35 cellular contexts compared by ENCODE assay signal in genomic region chr4:68240618-68241017, GRCh38. TPM values are rescaled to one million over a fixed set of nuclear protein-coding genes. Genes with fewer than 3 reads are reported as not detected.
"Had no signal": no experiment of that assay in that cellular context is flagged by ENCODE, and none has a peak within 500 bp of the region (broad histone marks: within the 10 kb centered on the region; RNA-seq: fewer than 3 reads in every experiment).

No MANE protein-coding gene starts in this region.

- H3K36me3 ChIP-seq: neural progenitor cell, ovary, spleen, suprapubic skin, tibial artery, transverse colon, upper lobe of right lung, vagina had no signal

- H3K27me3 Mint-ChIP-seq: progenitor cell of endocrine pancreas, type B pancreatic cell had no signal

- H3K36me3 Mint-ChIP-seq: natural killer cell; neural progenitor cell; stimulated activated memory B cell treated with anti-CD40 and anti-IgM and Interleukin-4, amounts not matched to agents 10 μg/mL and 1 μg/mL and 100 μg/mL, for 72 hours; type B pancreatic cell had no signal

- H3K4me3 ChIP-seq: neural progenitor cell, ovary, psoas muscle, skin epidermis, smooth muscle cell, spleen, suprapubic skin, testis, tibial artery, transverse colon, upper lobe of right lung, vagina had no signal

- H3K4me1 Mint-ChIP-seq: natural killer cell; nephron; neural progenitor cell; stimulated activated memory B cell treated with anti-CD40 and anti-IgM and Interleukin-4, amounts not matched to agents 10 μg/mL and 1 μg/mL and 100 μg/mL, for 72 hours; stimulated activated naive CD8-positive, alpha-beta T cell treated with anti-CD3 and anti-CD28 coated beads, Interleukin-15, amount 100 ng/mL, for 72 hours had no signal

- H2AFZ ChIP-seq: neural progenitor cell, parathyroid adenoma had no signal

- ATAC-seq: natural killer cell; psoas muscle; right cardiac atrium; sciatic nerve; stimulated activated memory B cell treated with anti-CD40 and anti-IgM and Interleukin-4, amounts not matched to agents 10 μg/mL and 1 μg/mL and 100 μg/mL, for 72 hours; stimulated activated naive CD8-positive, alpha-beta T cell treated with anti-CD3 and anti-CD28 coated beads, Interleukin-15, amount 100 ng/mL, for 72 hours; stimulated activated naive CD8-positive, alpha-beta T cell treated with anti-CD3 and anti-CD28 coated beads, Interleukin-15, Interleukin-2, amounts not matched to agents 100 U/mL and 50 U/mL, for 24 hours; upper lobe of right lung had no signal

- H3K27ac Mint-ChIP-seq: natural killer cell; nephron; neural progenitor cell; progenitor cell of endocrine pancreas; stimulated activated memory B cell treated with anti-CD40 and anti-IgM and Interleukin-4, amounts not matched to agents 10 μg/mL and 1 μg/mL and 100 μg/mL, for 72 hours; stimulated activated naive CD8-positive, alpha-beta T cell treated with anti-CD3 and anti-CD28 coated beads, Interleukin-15, amount 100 ng/mL, for 72 hours; type B pancreatic cell had no signal

- H3K79me2 ChIP-seq: parathyroid adenoma had no signal

- H3K9me3 Mint-ChIP-seq: natural killer cell; nephron; neural progenitor cell; stimulated activated memory B cell treated with anti-CD40 and anti-IgM and Interleukin-4, amounts not matched to agents 10 μg/mL and 1 μg/mL and 100 μg/mL, for 72 hours had no signal

- H3K27me3 ChIP-seq: neural progenitor cell, ovary, spleen, suprapubic skin, testis, tibial artery, transverse colon, upper lobe of right lung, vagina had no signal

- H3K9me3 ChIP-seq: ovary, psoas muscle, spleen, suprapubic skin, testis, tibial artery, transverse colon, upper lobe of right lung, vagina had no signal

- H3K4me2 ChIP-seq: neural progenitor cell, smooth muscle cell had no signal

- H3K9ac ChIP-seq: neural progenitor cell, parathyroid adenoma had no signal

- DNase-seq: natural killer cell; occipital lobe; ovary; posterior cingulate gyrus; psoas muscle; right cardiac atrium; spleen; stimulated activated CD4-positive, alpha-beta T cell treated with anti-CD3 and anti-CD28 coated beads, Interleukin-12 subunit alpha, Interleukin-12 subunit beta, amount 100 ng/mL, for 4 hours; stimulated activated CD4-positive, alpha-beta T cell treated with anti-CD3 and anti-CD28 coated beads, Interleukin-1b, Interleukin-23, amount 100 ng/mL, for 48 hours; stimulated activated CD4-positive, alpha-beta T cell treated with anti-CD3 and anti-CD28 coated beads, Interleukin-4, amount 100 ng/mL, for 1 hour; stimulated activated CD4-positive, alpha-beta T cell treated with anti-CD3 and anti-CD28 coated beads, Interleukin-4, amount 100 ng/mL, for 4 hours; stimulated activated CD8-positive, alpha-beta memory T cell treated with anti-CD3 and anti-CD28 coated beads, Interleukin-4, amount 100 ng/mL, for 48 hours; stimulated activated naive CD4-positive, alpha-beta T cell; stimulated activated naive CD8-positive, alpha-beta T cell treated with anti-CD3 and anti-CD28 coated beads, Interleukin-15, amount 100 ng/mL, for 72 hours; stimulated activated naive CD8-positive, alpha-beta T cell treated with anti-CD3 and anti-CD28 coated beads, Interleukin-15, Interleukin-2, amounts not matched to agents 100 U/mL and 50 U/mL, for 24 hours; substantia nigra; testis; tibial artery; transverse colon; upper lobe of right lung had no signal

- H3K4me3 Mint-ChIP-seq: natural killer cell; nephron; neural progenitor cell; stimulated activated memory B cell treated with anti-CD40 and anti-IgM and Interleukin-4, amounts not matched to agents 10 μg/mL and 1 μg/mL and 100 μg/mL, for 72 hours; stimulated activated naive CD8-positive, alpha-beta T cell treated with anti-CD3 and anti-CD28 coated beads, Interleukin-15, amount 100 ng/mL, for 72 hours; type B pancreatic cell had no signal

- H3K4me1 ChIP-seq: neural progenitor cell, parathyroid adenoma, psoas muscle, spleen, suprapubic skin, testis, tibial artery, transverse colon, upper lobe of right lung, vagina had no signal

- H3K27ac ChIP-seq: neural progenitor cell, ovary, parathyroid adenoma, psoas muscle, skin epidermis, spleen, suprapubic skin, testis, tibial artery, transverse colon, upper lobe of right lung, vagina had no signal

RNA-seq across cellular contexts. Expression of gene TMPRSS11B, which starts 4.9 kb away (rescaled TPM):
- total RNA-seq: natural killer cell, osteoblast, ovary, progenitor cell of endocrine pancreas, psoas muscle, renal cortical epithelial cell, right cardiac atrium, sciatic nerve, spleen, suprapubic skin, testis, transverse colon, upper lobe of right lung, urinary bladder had no signal
- polyA plus RNA-seq: neural cell, ovary, urinary bladder had no signal
